In the genomic region with DNA sequence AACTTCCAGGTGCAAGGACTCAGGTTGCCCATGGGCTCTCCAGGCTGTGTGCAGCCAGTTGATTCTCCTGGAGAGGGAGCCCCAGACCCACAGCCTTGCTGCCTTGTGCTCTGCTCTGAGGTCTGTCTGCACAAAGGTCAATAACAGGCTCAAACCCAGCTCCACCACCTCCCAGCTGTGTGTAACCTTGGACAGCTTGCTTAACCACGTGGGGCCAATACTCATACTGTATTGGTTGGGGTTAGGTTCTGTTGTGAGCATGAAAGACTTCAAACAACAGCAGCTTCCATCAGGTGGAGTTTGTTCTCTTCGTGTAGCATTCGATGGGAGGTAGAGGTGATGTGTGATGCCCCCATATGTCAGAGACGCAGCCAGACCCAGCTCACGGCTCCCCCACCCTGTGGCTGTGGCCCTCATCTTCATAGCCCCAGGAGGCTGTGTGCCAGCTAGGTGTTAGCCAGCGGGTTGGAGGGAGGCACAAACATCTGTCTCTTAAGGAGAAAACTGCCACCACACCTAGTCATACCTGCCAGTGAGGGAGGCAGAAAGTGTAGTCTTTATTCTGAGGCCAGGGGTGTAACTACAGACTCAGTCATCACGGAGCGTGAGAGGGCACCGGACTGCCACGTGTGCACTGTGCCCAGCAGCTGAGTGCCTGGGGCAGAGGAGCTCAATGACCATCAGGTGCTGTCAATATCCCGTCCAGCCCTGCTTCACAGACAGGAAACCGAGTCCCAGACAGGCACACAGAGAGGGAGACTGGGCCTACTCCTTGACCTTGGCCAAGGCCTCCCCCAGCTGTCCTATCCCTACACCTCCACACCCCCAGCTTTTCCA, we compare ENCODE assay signal across 9 cellular contexts. TPM values are rescaled to one million over a fixed set of nuclear protein-coding genes. Genes with fewer than 3 reads are reported as not detected.
DNase-seq lines count a peak whose midpoint lies in the region; ATAC-seq and TF ChIP-seq lines count a peak whose summit lies in the region.
"Had no signal": no experiment of that assay in that cellular context is flagged by ENCODE, and none has a peak within 500 bp of the region (broad histone marks: within the 10 kb centered on the region; RNA-seq: fewer than 3 reads in every experiment).

No MANE protein-coding gene starts in this region.

- CTCF ChIA-PET in AG04449 (lab: Yijun Ruan, JAX) (interaction anchor here (1.0 to 1.9 kb wide), 6 partner anchors 11 to 65 kb away, joined by 3 to 10 read pairs (median 5); no protein-coding TSS in a partner anchor), HEK293 (lab: Yijun Ruan, JAX) (interaction anchor here (0.7 to 2.2 kb wide), 5 partner anchors 15 to 110 kb away, joined by 3 to 16 read pairs (median 3); no protein-coding TSS in a partner anchor)

- DNase-seq in AG04449 (ENCODE audit: low read depth, low spot score): no peak
- peak; percentile 51 to 55 for DNase-seq in SHP77 (lab: John Stamatoyannopoulos, UW)
- peak in 2 of 3 donors; percentile 16 to 36 for DNase-seq in right cardiac atrium
- no peak for DNase-seq in cerebellar cortex (ENCODE audit: low spot score)
- DNase-seq in ureter (ENCODE audit: low spot score): no peak
- DNase-seq: NCI-H1436 had no signal

- TF ChIP-seq CTCF in AG04449 (IDR thresholded peaks at IDR 0.05; ENCODE audit: insufficient read depth, low read length, missing control alignments): peak; percentile 42
- TF ChIP-seq CTCF in HEK293 (tag by site-specific recombination; IDR thresholded peaks at IDR 0.05): peak; percentile 48; the same call in 1 of the 2 replicates

- intact Hi-C loops in right cardiac atrium (cut with DNase I): loop anchor here in 1 of 4 donors (10.0 kb wide), 1 partner anchor 63 kb away; no protein-coding TSS in a partner anchor

- H3K4me1 ChIP-seq in HEK293 (ENCODE audit: control insufficient read depth, insufficient read depth, low read length) (no peaks in the 10 kb centered on the region), right cardiac atrium (ENCODE audit: control insufficient read depth, insufficient read depth, low read length) (peaks cover 7% of the 10 kb centered on the region)

- ATAC-seq in right cardiac atrium (peak; percentile 31 to 44), HG03159 (IDR thresholded peaks at IDR 0.05; ENCODE audit: unreplicated experiment) (no peak), GM21737 (IDR thresholded peaks at IDR 0.05; ENCODE audit: unreplicated experiment) (no peak)

- POLR2A ChIA-PET in AG04449 (lab: Yijun Ruan, JAX): interaction anchor here (1.3 kb wide), 1 partner anchor 9 kb away, joined by 3 read pairs; a partner anchor contains a TSS
- POLR2A ChIA-PET in HEK293 (lab: Yijun Ruan, JAX): interaction anchor here (1.2 kb wide), 1 partner anchor 9 kb away, joined by 5 read pairs; no protein-coding TSS in a partner anchor

- H3K4me3 ChIP-seq in AG04449 (ENCODE audit: low read depth, low read length): no peak overlapping the region
- no peak overlapping the region for H3K4me3 ChIP-seq in HEK293 (ENCODE audit: low read depth, low read length)
- H3K4me3 ChIP-seq in right cardiac atrium (ENCODE audit: low read length): no peak overlapping the region

- H3K9me3 ChIP-seq in HEK293 (ENCODE audit: control insufficient read depth, insufficient read depth, low read depth, low read length) (no peaks in the 10 kb centered on the region), right cardiac atrium (ENCODE audit: control insufficient read depth, low read length) (no peaks in the 10 kb centered on the region)

- H3K36me3 ChIP-seq in HEK293 (ENCODE audit: control insufficient read depth in 2 of 2, insufficient read depth in 1 of 2, low read length in 2 of 2): no peaks in the 10 kb centered on the region

- 61% methylated on average over 12 of the region's 12 CpGs for WGBS in right cardiac atrium

- H3K27ac ChIP-seq in HEK293 (ENCODE audit: extremely low read depth, low read depth, low read length) (no peak overlapping the region), right cardiac atrium (ENCODE audit: low read length) (peak overlapping the region; percentile 92)

- H3K27me3 ChIP-seq in right cardiac atrium (ENCODE audit: control insufficient read depth, insufficient read depth): no peaks in the 10 kb centered on the region

TF ChIP-seq in HEK293, 187 proteins besides CTCF, POLR2A, EP300 and RAD21 (continues in another document):
- TF ChIP-seq, protein P1, sequence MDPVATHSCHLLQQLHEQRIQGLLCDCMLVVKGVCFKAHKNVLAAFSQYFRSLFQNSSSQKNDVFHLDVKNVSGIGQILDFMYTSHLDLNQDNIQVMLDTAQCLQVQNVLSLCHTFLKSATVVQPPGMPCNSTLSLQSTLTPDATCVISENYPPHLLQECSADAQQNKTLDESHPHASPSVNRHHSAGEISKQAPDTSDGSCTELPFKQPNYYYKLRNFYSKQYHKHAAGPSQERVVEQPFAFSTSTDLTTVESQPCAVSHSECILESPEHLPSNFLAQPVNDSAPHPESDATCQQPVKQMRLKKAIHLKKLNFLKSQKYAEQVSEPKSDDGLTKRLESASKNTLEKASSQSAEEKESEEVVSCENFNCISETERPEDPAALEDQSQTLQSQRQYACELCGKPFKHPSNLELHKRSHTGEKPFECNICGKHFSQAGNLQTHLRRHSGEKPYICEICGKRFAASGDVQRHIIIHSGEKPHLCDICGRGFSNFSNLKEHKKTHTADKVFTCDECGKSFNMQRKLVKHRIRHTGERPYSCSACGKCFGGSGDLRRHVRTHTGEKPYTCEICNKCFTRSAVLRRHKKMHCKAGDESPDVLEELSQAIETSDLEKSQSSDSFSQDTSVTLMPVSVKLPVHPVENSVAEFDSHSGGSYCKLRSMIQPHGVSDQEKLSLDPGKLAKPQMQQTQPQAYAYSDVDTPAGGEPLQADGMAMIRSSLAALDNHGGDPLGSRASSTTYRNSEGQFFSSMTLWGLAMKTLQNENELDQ (tag by site-specific recombination; IDR thresholded peaks at IDR 0.05; ENCODE audit: low read depth): no peak
- no peak for TF ChIP-seq ZNF514 (tag by site-specific recombination; IDR thresholded peaks at IDR 0.05)
- TF ChIP-seq, protein P2, sequence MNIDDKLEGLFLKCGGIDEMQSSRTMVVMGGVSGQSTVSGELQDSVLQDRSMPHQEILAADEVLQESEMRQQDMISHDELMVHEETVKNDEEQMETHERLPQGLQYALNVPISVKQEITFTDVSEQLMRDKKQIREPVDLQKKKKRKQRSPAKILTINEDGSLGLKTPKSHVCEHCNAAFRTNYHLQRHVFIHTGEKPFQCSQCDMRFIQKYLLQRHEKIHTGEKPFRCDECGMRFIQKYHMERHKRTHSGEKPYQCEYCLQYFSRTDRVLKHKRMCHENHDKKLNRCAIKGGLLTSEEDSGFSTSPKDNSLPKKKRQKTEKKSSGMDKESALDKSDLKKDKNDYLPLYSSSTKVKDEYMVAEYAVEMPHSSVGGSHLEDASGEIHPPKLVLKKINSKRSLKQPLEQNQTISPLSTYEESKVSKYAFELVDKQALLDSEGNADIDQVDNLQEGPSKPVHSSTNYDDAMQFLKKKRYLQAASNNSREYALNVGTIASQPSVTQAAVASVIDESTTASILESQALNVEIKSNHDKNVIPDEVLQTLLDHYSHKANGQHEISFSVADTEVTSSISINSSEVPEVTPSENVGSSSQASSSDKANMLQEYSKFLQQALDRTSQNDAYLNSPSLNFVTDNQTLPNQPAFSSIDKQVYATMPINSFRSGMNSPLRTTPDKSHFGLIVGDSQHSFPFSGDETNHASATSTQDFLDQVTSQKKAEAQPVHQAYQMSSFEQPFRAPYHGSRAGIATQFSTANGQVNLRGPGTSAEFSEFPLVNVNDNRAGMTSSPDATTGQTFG (tag by site-specific recombination; IDR thresholded peaks at IDR 0.05; ENCODE audit: borderline replicate concordance): no peak
- TF ChIP-seq, protein P3, sequence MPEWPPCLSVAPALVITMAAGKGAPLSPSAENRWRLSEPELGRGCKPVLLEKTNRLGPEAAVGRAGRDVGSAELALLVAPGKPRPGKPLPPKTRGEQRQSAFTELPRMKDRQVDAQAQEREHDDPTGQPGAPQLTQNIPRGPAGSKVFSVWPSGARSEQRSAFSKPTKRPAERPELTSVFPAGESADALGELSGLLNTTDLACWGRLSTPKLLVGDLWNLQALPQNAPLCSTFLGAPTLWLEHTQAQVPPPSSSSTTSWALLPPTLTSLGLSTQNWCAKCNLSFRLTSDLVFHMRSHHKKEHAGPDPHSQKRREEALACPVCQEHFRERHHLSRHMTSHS (tag by site-specific recombination; IDR thresholded peaks at IDR 0.05): no peak
- TF ChIP-seq, protein P4, sequence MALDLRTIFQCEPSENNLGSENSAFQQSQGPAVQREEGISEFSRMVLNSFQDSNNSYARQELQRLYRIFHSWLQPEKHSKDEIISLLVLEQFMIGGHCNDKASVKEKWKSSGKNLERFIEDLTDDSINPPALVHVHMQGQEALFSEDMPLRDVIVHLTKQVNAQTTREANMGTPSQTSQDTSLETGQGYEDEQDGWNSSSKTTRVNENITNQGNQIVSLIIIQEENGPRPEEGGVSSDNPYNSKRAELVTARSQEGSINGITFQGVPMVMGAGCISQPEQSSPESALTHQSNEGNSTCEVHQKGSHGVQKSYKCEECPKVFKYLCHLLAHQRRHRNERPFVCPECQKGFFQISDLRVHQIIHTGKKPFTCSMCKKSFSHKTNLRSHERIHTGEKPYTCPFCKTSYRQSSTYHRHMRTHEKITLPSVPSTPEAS (tag by site-specific recombination; IDR thresholded peaks at IDR 0.05): no peak
- TF ChIP-seq, protein P5, sequence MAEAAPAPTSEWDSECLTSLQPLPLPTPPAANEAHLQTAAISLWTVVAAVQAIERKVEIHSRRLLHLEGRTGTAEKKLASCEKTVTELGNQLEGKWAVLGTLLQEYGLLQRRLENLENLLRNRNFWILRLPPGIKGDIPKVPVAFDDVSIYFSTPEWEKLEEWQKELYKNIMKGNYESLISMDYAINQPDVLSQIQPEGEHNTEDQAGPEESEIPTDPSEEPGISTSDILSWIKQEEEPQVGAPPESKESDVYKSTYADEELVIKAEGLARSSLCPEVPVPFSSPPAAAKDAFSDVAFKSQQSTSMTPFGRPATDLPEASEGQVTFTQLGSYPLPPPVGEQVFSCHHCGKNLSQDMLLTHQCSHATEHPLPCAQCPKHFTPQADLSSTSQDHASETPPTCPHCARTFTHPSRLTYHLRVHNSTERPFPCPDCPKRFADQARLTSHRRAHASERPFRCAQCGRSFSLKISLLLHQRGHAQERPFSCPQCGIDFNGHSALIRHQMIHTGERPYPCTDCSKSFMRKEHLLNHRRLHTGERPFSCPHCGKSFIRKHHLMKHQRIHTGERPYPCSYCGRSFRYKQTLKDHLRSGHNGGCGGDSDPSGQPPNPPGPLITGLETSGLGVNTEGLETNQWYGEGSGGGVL (tag by site-specific recombination; IDR thresholded peaks at IDR 0.05): no peak

RNA-seq across cellular contexts. Expression of a gene that starts 8.0 kb away (rescaled TPM):
- 100 to 1,000 TPM in 1 of 4 donors, 10 to 100 TPM in 3; 85.8 to 110 (median 99.0) TPM for total RNA-seq in right cardiac atrium
- polyA plus RNA-seq in right cardiac atrium: 86.6 TPM
- total RNA-seq in ureter: 92.0 TPM

RNA-seq across cellular contexts. Expression of a gene that starts 9.7 kb away (rescaled TPM):
- total RNA-seq in right cardiac atrium (over 10,000 TPM; 13,263 to 15,323 (median 14,734) TPM), ureter (not detected)
- polyA plus RNA-seq in right cardiac atrium: 28,570 TPM

RNA-seq across cellular contexts. Expression of a gene that starts 27.2 kb away (rescaled TPM):
- total RNA-seq in right cardiac atrium (100 to 1,000 TPM in 2 of 4 donors, 10 to 100 TPM in 2; 81.0 to 124 (median 103) TPM), ureter (131 TPM)
- 62.8 TPM for polyA plus RNA-seq in right cardiac atrium

RNA-seq across cellular contexts. Expression of a gene that starts 49.1 kb away (rescaled TPM):
- 10 to 100 TPM; 24.5 to 28.9 (median 25.8) TPM for total RNA-seq in right cardiac atrium
- 16.6 TPM for polyA plus RNA-seq in right cardiac atrium
- 46.5 TPM for total RNA-seq in ureter

RNA-seq across cellular contexts. Expression of a gene that starts 57.8 kb away (rescaled TPM):
- total RNA-seq in right cardiac atrium (10 to 100 TPM in 3 of 4 donors, 1 to 10 TPM in 1; 7.4 to 12.9 (median 11.6) TPM), ureter (0.39 TPM)
- 17.4 TPM for polyA plus RNA-seq in right cardiac atrium

Comparison
In these comparisons a context has a peak if more than half of its experiments do, and no peak if none do; other contexts are left out.
1. DNase-seq: peak in SHP77 (2 of 2) and right cardiac atrium (2 of 3); none in AG04449 (single experiment), cerebellar cortex (single experiment) and ureter (single experiment).
2. ATAC-seq: peak in right cardiac atrium (2 of 2); none in HG03159 (single experiment) and GM21737 (single experiment).
3. RNA of a gene that starts 9.7 kb away (total RNA-seq): 13,263 to 15,323 TPM in right cardiac atrium; not detected in ureter (single experiment); every median in the first group is over 1,000 times any median in the second.